8 cellular contexts compared by ENCODE assay signal in the genomic region with DNA sequence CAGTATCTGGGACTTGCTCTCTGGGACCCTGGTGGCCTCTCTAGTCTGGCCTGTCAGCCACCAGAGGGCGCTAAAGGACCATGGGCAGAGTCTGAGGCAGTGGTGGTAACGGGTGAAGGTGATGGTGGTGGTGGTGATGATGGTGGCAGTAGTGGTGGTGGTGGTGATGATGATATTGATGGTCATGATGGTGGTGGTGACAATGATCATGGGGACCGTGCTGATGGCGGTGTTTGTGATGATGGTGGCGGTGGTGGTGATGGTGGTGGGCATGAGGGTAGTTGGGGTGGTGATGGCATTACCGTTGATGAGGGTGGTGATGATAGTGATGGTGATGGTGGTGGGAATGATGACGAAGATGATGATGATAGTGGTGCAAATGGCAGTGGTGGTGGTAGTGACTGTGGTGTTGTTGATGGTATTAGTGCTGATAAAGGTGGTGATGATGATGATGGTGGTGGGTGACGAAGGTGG. TPM values are rescaled to one million over a fixed set of nuclear protein-coding genes. Genes with fewer than 3 reads are reported as not detected.
A peak's percentile ranks its signal among the peaks of the same experiment; 100 is the strongest.
DNase-seq lines count a peak whose midpoint lies in the region; ATAC-seq and TF ChIP-seq lines count a peak whose summit lies in the region.

No MANE protein-coding gene starts in this region.

- H3K4me3 ChIP-seq in left lung, result no peak overlapping the region

- no peak overlapping the region for H3K27ac ChIP-seq in left lung

- no peaks in the 10 kb centered on the region for H3K27me3 ChIP-seq in left lung

- intact Hi-C loops in left lung (cut with DNase I), result loop anchor here (5.0 to 10.0 kb wide), 3 partner anchors 99 to 459 kb away; partner anchors contain the start of gene CDKN1C (in 1 of the 2)

- H3K36me3 ChIP-seq in left lung, result no peaks in the 10 kb centered on the region

- H3K36me3 Mint-ChIP-seq in central memory CD8-positive, alpha-beta T cell (ENCODE audit: insufficient read depth), result peaks cover 3% of the 10 kb centered on the region

- peak; percentile 11 for DNase-seq in GM04504 (ENCODE audit: low read depth)
- DNase-seq in NCI-H1048 (lab: John Stamatoyannopoulos, UW), result peak; percentile 53
- DNase-seq in activated CD4-positive, CD25-positive, alpha-beta regulatory T cell treated with anti-CD3 and anti-CD28 coated beads, Interleukin-2, amount 50 U/mL, for 72 hours, result peak; percentile 86
- peak; percentile 77 to 90 for DNase-seq in central memory CD8-positive, alpha-beta T cell (ENCODE audit: low spot score in 2 of 2)
- peak; percentile 81 to 92 for DNase-seq in left lung
- DNase-seq in stimulated activated CD4-positive, alpha-beta T cell treated with anti-CD3 and anti-CD28 coated beads, TNF-alpha, amount 100 ng/mL, for 48 hours (ENCODE audit: low read depth in 3 of 3), result peak; percentile 72 to 86 (median 82)

- peak; percentile 80 for ATAC-seq in central memory CD8-positive, alpha-beta T cell (replicated peaks; ENCODE audit: extremely low read depth, poor library complexity, severe bottlenecking)
- ATAC-seq in left lung (peak; percentile 91), HG03439 (IDR thresholded peaks at IDR 0.05; ENCODE audit: unreplicated experiment) (no peak), GM21825 (IDR thresholded peaks at IDR 0.05; ENCODE audit: unreplicated experiment) (no peak)

- no peaks in the 10 kb centered on the region for H3K4me1 ChIP-seq in left lung

- no peaks in the 10 kb centered on the region for H3K9me3 Mint-ChIP-seq in central memory CD8-positive, alpha-beta T cell

- H3K27ac Mint-ChIP-seq in central memory CD8-positive, alpha-beta T cell (ENCODE audit: low read depth), result no peak overlapping the region

- no peaks in the 10 kb centered on the region for H3K27me3 Mint-ChIP-seq in central memory CD8-positive, alpha-beta T cell

- no peaks in the 10 kb centered on the region for H3K9me3 ChIP-seq in left lung

- H3K4me1 Mint-ChIP-seq in central memory CD8-positive, alpha-beta T cell, result no peaks in the 10 kb centered on the region

- TF ChIP-seq CTCF in left lung (IDR thresholded peaks at IDR 0.05), result peak; percentile 87 to 94

- no peak overlapping the region for H3K4me3 Mint-ChIP-seq in central memory CD8-positive, alpha-beta T cell

RNA-seq across cellular contexts. Expression of gene TRPM5, which starts 16.0 kb away (rescaled TPM):
- total RNA-seq in left lung, result not detected

RNA-seq across cellular contexts. Expression of gene KCNQ1, which starts 16.4 kb away (rescaled TPM):
- 10 to 100 TPM; 33.7 to 37.7 TPM for total RNA-seq in left lung

RNA-seq across cellular contexts. Expression of gene TSSC4, which starts 27.8 kb away (rescaled TPM):
- 10 to 100 TPM; 35.3 to 47.6 TPM for total RNA-seq in left lung

RNA-seq across cellular contexts. Expression of gene CD81, which starts 51.2 kb away (rescaled TPM):
- total RNA-seq in left lung, result 100 to 1,000 TPM; 641 to 754 TPM

Comparison
In these comparisons a context has a peak if more than half of its experiments do, and no peak if none do; other contexts are left out.
1. DNase-seq: peak in every context shown above with its lines; median percentile 86 in left lung; 86 in activated CD4-positive, CD25-positive, alpha-beta regulatory T cell treated with anti-CD3 and anti-CD28 coated beads, Interleukin-2, amount 50 U/mL, for 72 hours; 84 in central memory CD8-positive, alpha-beta T cell; 82 in stimulated activated CD4-positive, alpha-beta T cell treated with anti-CD3 and anti-CD28 coated beads, TNF-alpha, amount 100 ng/mL, for 48 hours; 53 in NCI-H1048; 11 in GM04504.
2. ATAC-seq: peak in central memory CD8-positive, alpha-beta T cell (single experiment) and left lung (single experiment); none in HG03439 (single experiment) and GM21825 (single experiment).